Comparison of ENCODE assay signal across 15 cellular contexts in the genomic region with DNA sequence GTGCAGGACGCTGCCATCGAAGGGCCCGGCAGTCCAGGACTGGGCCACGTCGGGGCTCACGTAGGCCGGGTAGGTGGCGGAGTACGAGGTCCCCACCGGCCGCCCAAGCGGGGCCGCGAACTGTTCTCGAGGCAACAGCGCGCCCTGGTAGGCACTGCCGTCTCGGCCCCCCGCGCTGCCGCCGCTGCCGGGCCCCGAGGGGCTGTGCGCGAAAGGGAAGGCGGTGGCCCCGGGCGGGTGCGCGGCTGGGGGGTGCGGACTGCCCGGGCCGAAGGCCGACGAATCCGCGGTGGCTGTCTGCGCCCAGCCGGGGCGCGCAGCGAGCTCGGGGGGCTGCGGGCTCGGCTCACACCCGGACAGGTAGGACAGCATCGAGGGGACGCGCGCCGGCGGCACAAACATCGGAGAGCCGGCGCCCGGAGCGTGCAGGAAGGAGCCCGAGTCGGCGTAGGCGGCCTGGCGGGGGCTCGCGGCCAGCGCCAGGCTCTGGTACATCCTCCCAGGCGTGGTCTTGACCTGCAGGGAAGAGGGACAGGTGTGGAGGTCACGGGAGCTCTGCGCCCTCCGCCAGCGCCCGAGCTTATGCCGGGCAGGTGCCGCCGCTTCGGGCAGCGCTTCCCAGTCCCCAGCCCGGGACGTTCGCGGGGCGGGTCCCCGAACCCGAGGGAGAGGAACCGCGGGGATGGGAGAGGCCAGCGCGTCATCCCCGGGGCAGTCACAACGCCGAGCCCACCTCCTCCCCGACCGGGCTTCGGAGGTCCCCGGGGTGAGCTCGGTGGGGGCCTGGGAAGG. TPM values are rescaled to one million over a fixed set of nuclear protein-coding genes. Genes with fewer than 3 reads are reported as not detected.
A peak's percentile ranks its signal among the peaks of the same experiment; 100 is the strongest.
DNase-seq lines count a peak whose midpoint lies in the region; ATAC-seq lines count a peak whose summit lies in the region.
"Had no signal": no experiment of that assay in that cellular context is flagged by ENCODE, and none has a peak within 500 bp of the region (broad histone marks: within the 10 kb centered on the region; RNA-seq: fewer than 3 reads in every experiment).

No MANE protein-coding gene starts in this region.

- peak overlapping the region; percentile 11 to 52 for H3K4me3 ChIP-seq in muscle layer of duodenum (ENCODE audit: low read depth in 1 of 2, low read length in 2 of 2)
- H3K4me3 ChIP-seq in urinary bladder (ENCODE audit: low read depth, low read length), result peak overlapping the region; percentile 69
- H3K4me3 ChIP-seq in Karpas-422 (ENCODE audit: low read length), result no peak overlapping the region

- ATAC-seq in Right ventricle myocardium superior (ENCODE audit: poor library complexity), result peak; percentile 2

- H3K9me2 ChIP-seq in Karpas-422 (replicated peaks; ENCODE audit: insufficient read depth, low read length), result no peaks in the 10 kb centered on the region

- DNase-seq in DMS 273 (lab: John Stamatoyannopoulos, UW; ENCODE audit: unreplicated experiment), result peak; percentile 70
- DNase-seq in DMS 273 treated with DMSO at 0.1 percent for 48 hours (lab: John Stamatoyannopoulos, UW), result no peak
- no peak for DNase-seq in Right ventricle myocardium superior
- no peak for DNase-seq in NCI-H1092 treated with DMSO at 0.1 percent for 48 hours (lab: John Stamatoyannopoulos, UW)
- DNase-seq in NCI-H1092 (lab: John Stamatoyannopoulos, UW), result no peak
- DNase-seq in Karpas-422, result no peak
- DNase-seq: activated CD4-positive, alpha-beta T cell treated with anti-CD3 and anti-CD28 coated beads, Interleukin-2, amount 50 U/mL, for 4 hours; activated naive CD4-positive, alpha-beta T cell treated with Interleukin-2 at 50 U/mL for 16 hours; NCI-H1694 treated with DMSO at 0.1 percent for 48 hours had no signal

- no peak overlapping the region for H3K4me2 ChIP-seq in Karpas-422 (ENCODE audit: low read depth, low read length, poor library complexity, severe bottlenecking)

- H3K27ac ChIP-seq in muscle layer of duodenum (ENCODE audit: low read length), result no peak overlapping the region
- peak overlapping the region; percentile 75 for H3K27ac ChIP-seq in urinary bladder (ENCODE audit: low read depth)
- H3K27ac ChIP-seq in Karpas-422 (ENCODE audit: low read length), result no peak overlapping the region
- H3K27ac ChIP-seq: 22Rv1 had no signal

- H3K27me3 ChIP-seq in muscle layer of duodenum (ENCODE audit: low read depth, low read length) (peaks cover 22% of the 10 kb centered on the region), Karpas-422 (ENCODE audit: low read length) (no peaks in the 10 kb centered on the region)

- 3% methylated on average over 97 of the region's 97 CpGs for WGBS in urinary bladder

- no peaks in the 10 kb centered on the region for H3K79me2 ChIP-seq in Karpas-422 (ENCODE audit: low read length)

- peaks cover 0 to 19% of the 10 kb centered on the region in 2 donors for H3K4me1 ChIP-seq in muscle layer of duodenum (ENCODE audit: control insufficient read depth in 1 of 2, insufficient read depth in 2 of 2, low read length in 2 of 2)
- H3K4me1 ChIP-seq in urinary bladder (ENCODE audit: insufficient read depth), result peaks cover 3% of the 10 kb centered on the region
- no peaks in the 10 kb centered on the region for H3K4me1 ChIP-seq in Karpas-422 (ENCODE audit: low read length)

- H2AFZ ChIP-seq in Karpas-422 (ENCODE audit: low read length), result no peak overlapping the region

- no peaks in the 10 kb centered on the region for H3K9me3 ChIP-seq in muscle layer of duodenum (ENCODE audit: control insufficient read depth in 1 of 2, low read length in 2 of 2)
- no peaks in the 10 kb centered on the region for H3K9me3 ChIP-seq in Karpas-422 (ENCODE audit: low read length)

- H4K20me1 ChIP-seq in Karpas-422 (ENCODE audit: insufficient read depth, low read depth, low read length), result no peaks in the 10 kb centered on the region

- no peaks in the 10 kb centered on the region for H3K36me3 ChIP-seq in muscle layer of duodenum (ENCODE audit: control insufficient read depth in 1 of 2, insufficient read depth in 2 of 2, low read length in 2 of 2)
- no peaks in the 10 kb centered on the region for H3K36me3 ChIP-seq in urinary bladder (ENCODE audit: insufficient read depth)
- H3K36me3 ChIP-seq in Karpas-422 (ENCODE audit: insufficient read depth, low read length), result no peaks in the 10 kb centered on the region

- intact Hi-C loops in Right ventricle myocardium superior (cut with DNase I), result no loop called here

- H3K9ac ChIP-seq in Karpas-422 (ENCODE audit: low read length), result no peak overlapping the region

RNA-seq across cellular contexts. Expression of gene GATA5, which starts 0.6 kb away (rescaled TPM):
- total RNA-seq in Right ventricle myocardium superior, result 1.7 TPM
- total RNA-seq in urinary bladder, result 6.6 TPM
- polyA plus RNA-seq in urinary bladder, result 27.4 TPM
- not detected in 2 replicates for total RNA-seq in Karpas-422 (2014; rRNA removed; shearing (Covaris generic); ENCODE audit: low replicate concordance)
- total RNA-seq: cerebellum had no signal

RNA-seq across cellular contexts. Expression of gene RBBP8NL, which starts 47.9 kb away (rescaled TPM):
- total RNA-seq in Right ventricle myocardium superior (not detected), urinary bladder (0.69 TPM)
- polyA plus RNA-seq in urinary bladder, result 1.1 TPM
- total RNA-seq in Karpas-422 (2014; rRNA removed; shearing (Covaris generic); ENCODE audit: low replicate concordance), result not detected in 2 replicates
- total RNA-seq: cerebellum, H4, left cardiac atrium had no signal
